In the genomic region with DNA sequence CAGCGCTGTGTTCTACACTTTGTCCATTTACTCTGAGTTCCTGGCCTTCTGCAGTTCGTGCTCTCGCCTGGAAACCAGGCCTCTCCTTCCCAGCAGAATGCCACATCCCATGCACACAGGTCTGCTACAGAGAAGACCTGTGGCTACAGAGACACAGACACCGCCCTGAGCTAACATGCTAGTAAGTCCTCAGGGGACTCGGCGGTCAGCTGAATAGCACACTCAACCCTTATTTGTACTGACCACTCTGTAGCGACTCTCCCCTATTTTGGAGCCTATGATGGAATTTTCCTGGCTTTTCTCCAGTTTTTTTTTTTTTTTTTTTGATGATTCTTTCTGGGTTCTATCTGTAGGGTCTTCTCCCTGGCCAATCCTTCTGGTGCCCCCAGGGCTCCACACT, we compare ENCODE assay signal across 18 cellular contexts. TPM values are rescaled to one million over a fixed set of nuclear protein-coding genes. Genes with fewer than 3 reads are reported as not detected.
DNase-seq lines count a peak whose midpoint lies in the region; ATAC-seq, FAIRE-seq and TF ChIP-seq lines count a peak whose summit lies in the region.
"Had no signal": no experiment of that assay in that cellular context is flagged by ENCODE, and none has a peak within 500 bp of the region (broad histone marks: within the 10 kb centered on the region; RNA-seq: fewer than 3 reads in every experiment).

No MANE protein-coding gene starts in this region.

- peaks cover 97% of the 10 kb centered on the region for H3K79me2 ChIP-seq in HepG2 (ENCODE audit: insufficient read depth, low read length)
- peaks cover 75% of the 10 kb centered on the region for H3K79me2 ChIP-seq in fibroblast of lung (ENCODE audit: control insufficient read depth, insufficient read depth, low read length)

- H3K27ac ChIP-seq in HepG2 (ENCODE audit: extremely low read length, insufficient read depth, low read length) (peak overlapping the region; percentile 12), right lobe of liver (no peak overlapping the region), fibroblast of lung (ENCODE audit: insufficient read depth, low read length) (peak overlapping the region; percentile 85)

- TF ChIP-seq EP300 in HepG2 (IDR thresholded peaks at IDR 0.05; ENCODE audit: low read depth in 2 of 2, low read length in 2 of 2) (no peak), HepG2 (CRISPR knock-in tag; IDR thresholded peaks at IDR 0.05; ENCODE audit: borderline replicate concordance) (no peak)

- peaks cover 100% of the 10 kb centered on the region for H3K4me1 ChIP-seq in HepG2 (ENCODE audit: insufficient read depth, low read length)
- peaks cover 0 to 37% (median 15%) of the 10 kb centered on the region in 4 donors for H3K4me1 ChIP-seq in right lobe of liver
- H3K4me1 ChIP-seq in fibroblast of lung (ENCODE audit: control insufficient read depth, extremely low read depth, insufficient read depth, low read length): peaks cover 47% of the 10 kb centered on the region

- TF ChIP-seq CTCF in HepG2 (CRISPR knock-in tag; IDR thresholded peaks at IDR 0.05) (no peak), right lobe of liver (IDR thresholded peaks at IDR 0.05) (no peak), fibroblast of lung (conservative IDR thresholded peaks at IDR 0.05 in 1 of 2, IDR thresholded peaks at IDR 0.05 in 1 of 2; ENCODE audit: low read depth in 1 of 2, low read length in 2 of 2) (no peak)

- BruUV-seq in HepG2 (replicated peaks; lab: Mats Ljungman, UMichigan): no TSS peak

- CTCF ChIA-PET in HepG2 (lab: Yijun Ruan, JAX; ENCODE audit: low intra/inter-chr PET ratio, low total read pairs): no interaction called here

- H3K9ac ChIP-seq in HepG2 (ENCODE audit: insufficient read depth, low read depth, low read length) (no peak overlapping the region), fibroblast of lung (ENCODE audit: insufficient read depth, low read length) (no peak overlapping the region)

- no peak for FAIRE-seq in HepG2 (lab: Jason Lieb, UNC)
- FAIRE-seq: urothelium cell line had no signal

- H3K9me3 ChIP-seq in HepG2 (ENCODE audit: low read length): no peaks in the 10 kb centered on the region
- H3K9me3 ChIP-seq in right lobe of liver: no peaks in the 10 kb centered on the region
- no peaks in the 10 kb centered on the region for H3K9me3 ChIP-seq in fibroblast of lung (ENCODE audit: control insufficient read depth, insufficient read depth, low read depth, low read length)

- TF ChIP-seq RAD21 in HepG2 (CRISPR knock-in tag; IDR thresholded peaks at IDR 0.05): no peak

- H3K4me3 ChIP-seq in HepG2 (replicated peaks in 1 of 3; ENCODE audit: insufficient read depth in 1 of 3, low read depth in 2 of 3, low read length in 3 of 3) (no peak overlapping the region), right lobe of liver (no peak overlapping the region), fibroblast of lung (replicated peaks in 1 of 4; ENCODE audit: control extremely low read depth in 1 of 4, insufficient read depth in 1 of 4, low read depth in 3 of 4, low read length in 4 of 4) (no peak overlapping the region)
- H3K4me3 ChIP-seq: GM23338 had no signal

- intact Hi-C loops in HepG2 (cut with micrococcal nuclease; ENCODE audit: unreplicated experiment) (no loop called here), right lobe of liver (cut with DNase I) (no loop called here), sciatic nerve (cut with DNase I) (no loop called here)

- no peak for ATAC-seq in HepG2
- ATAC-seq in right lobe of liver: no peak
- ATAC-seq in sciatic nerve: peak; percentile 57
- ATAC-seq in GM21619 (IDR thresholded peaks at IDR 0.05; ENCODE audit: unreplicated experiment): no peak
- ATAC-seq in GM21423 (IDR thresholded peaks at IDR 0.05; ENCODE audit: unreplicated experiment): no peak
- ATAC-seq: GM23338; naive thymus-derived CD8-positive, alpha-beta T cell had no signal

- no peak for DNase-seq in HepG2 (ENCODE audit: low spot score)
- DNase-seq in right lobe of liver: no peak
- no peak for DNase-seq in fibroblast of lung (ENCODE audit: low read depth in 2 of 2)
- DNase-seq in sciatic nerve (ENCODE audit: low spot score): no peak
- DNase-seq in NCI-H345 treated with DMSO at 0.1 percent for 48 hours (lab: John Stamatoyannopoulos, UW; ENCODE audit: unreplicated experiment): no peak
- DNase-seq in NCI-H82 (lab: John Stamatoyannopoulos, UW): no peak
- DNase-seq: activated CD4-positive, CD25-positive, alpha-beta regulatory T cell; amygdala; erythroblast; naive thymus-derived CD8-positive, alpha-beta T cell; NCI-H1930; NCI-H526 treated with DMSO at 0.1 percent for 48 hours; retina; stimulated activated CD4-positive, alpha-beta T cell treated with anti-CD3 and anti-CD28 coated beads, Interleukin-4, amount 100 ng/mL, for 24 hours had no signal

- H3K27me3 ChIP-seq in HepG2 (ENCODE audit: control insufficient read depth in 1 of 2, insufficient read depth in 2 of 2, low read length in 2 of 2): no peaks in the 10 kb centered on the region
- H3K27me3 ChIP-seq in right lobe of liver: no peaks in the 10 kb centered on the region
- no peaks in the 10 kb centered on the region for H3K27me3 ChIP-seq in fibroblast of lung (ENCODE audit: control insufficient read depth, insufficient read depth, low read length)

- H3K36me3 ChIP-seq in HepG2 (replicated peaks in 1 of 2; ENCODE audit: control insufficient read depth in 1 of 2, insufficient read depth in 2 of 2, low read length in 2 of 2) (peaks cover 0 to under 1% of the 10 kb centered on the region in 2 experiments; a peak in 1 of 5 replicates), right lobe of liver (no peaks in the 10 kb centered on the region), fibroblast of lung (ENCODE audit: control insufficient read depth, insufficient read depth, low read length) (no peaks in the 10 kb centered on the region)

- no peak for TF ChIP-seq POLR2A in HepG2 (IDR thresholded peaks at IDR 0.05; ENCODE audit: insufficient read depth in 1 of 2, low read depth in 2 of 2, low read length in 2 of 2)
- TF ChIP-seq POLR2A in right lobe of liver (IDR thresholded peaks at IDR 0.05): no peak

- POLR2A ChIA-PET in HepG2 (lab: Yijun Ruan, JAX): interaction anchor here (0.6 to 1.0 kb wide), 2 partner anchors 22 to 101 kb away, joined by 3 to 4 read pairs; no protein-coding TSS in a partner anchor

- H3K4me2 ChIP-seq in HepG2 (ENCODE audit: low read depth, low read length) (peak overlapping the region; percentile 45; the same call in 1 of the 2 replicates), fibroblast of lung (ENCODE audit: extremely low read depth, insufficient read depth, low read length) (no peak overlapping the region)
- H3K4me2 ChIP-seq: GM23338 had no signal

- WGBS in HepG2 (ENCODE audit: low lambda C conversion rate): 71% methylated on average over 7 of the region's 7 CpGs
- WGBS in right lobe of liver (ENCODE audit: insufficient coverage, low coverage, low lambda C conversion rate, missing lambda C conversion rate): 89% methylated on average over 4 of the region's 7 CpGs

- in situ Hi-C loops in HepG2 (cut with HindIII; ENCODE audit: extremely low pct_ligation_motif_present, low pct_unique_long_range_greater_than_20kb): no loop called here

- H4K20me1 ChIP-seq in HepG2 (ENCODE audit: insufficient read depth, low read length) (peaks cover 6% of the 10 kb centered on the region), fibroblast of lung (ENCODE audit: control insufficient read depth, extremely low read depth, insufficient read depth, low read length) (no peaks in the 10 kb centered on the region)

- H2AFZ ChIP-seq in HepG2 (ENCODE audit: low read length) (no peak overlapping the region), fibroblast of lung (ENCODE audit: low read length) (no peak overlapping the region)
- H2AFZ ChIP-seq: GM23338 had no signal

TF ChIP-seq in HepG2, 621 proteins besides CTCF, POLR2A, EP300 and RAD21 (continues in another document):
- 0 out of 2 replicates have a peak, but pooled peaks have one; percentile 26 for TF ChIP-seq RBFOX2 (IDR thresholded peaks at IDR 0.05; ENCODE audit: low read depth, low read length)

RNA-seq across cellular contexts. Expression of a gene that starts 12.8 kb away (rescaled TPM):
- 22.1 and 26.6 TPM in 2 replicates for total RNA-seq in HepG2 (2016; rRNA removed; fragmentation: Illumina TruSeq; extraction: Trizol)
- total RNA-seq in HepG2 (2016; cell fraction: cytosol; rRNA removed; fragmentation: Illumina TruSeq; extraction: Trizol; ENCODE audit: low read depth): 6.5 and 8.8 TPM in 2 replicates
- 21.4 and 26.4 TPM in 2 replicates for total RNA-seq in HepG2 (2016; cell fraction: insoluble cytoplasmic fraction; rRNA removed; fragmentation: Illumina TruSeq; extraction: Trizol)
- 14.1 and 14.5 TPM in 2 replicates for total RNA-seq in HepG2 (2016; cell fraction: membrane; rRNA removed; fragmentation: Illumina TruSeq; extraction: Trizol)
- total RNA-seq in HepG2 (2016; cell fraction: nucleus; rRNA removed; fragmentation: Illumina TruSeq; extraction: Trizol): 53.5 and 54.7 TPM in 2 replicates
- 39.0 and 41.1 TPM in 2 replicates for polyA plus RNA-seq in HepG2 (2011; rRNA removed)
- polyA plus RNA-seq in HepG2 (2011; cell fraction: cytosol; rRNA removed): 26.0 and 30.9 TPM in 2 replicates
- 36.5 and 47.2 TPM in 2 replicates for polyA plus RNA-seq in HepG2 (2011; cell fraction: nucleus; rRNA removed)
- polyA plus RNA-seq in HepG2 (2012): 22.8 and 35.4 TPM in 2 replicates
- polyA plus RNA-seq in HepG2 (2016; cell fraction: cytosol; fragmentation: Illumina TruSeq; extraction: Trizol; ENCODE audit: low read depth): 2.4 and 2.7 TPM in 2 replicates
- polyA plus RNA-seq in HepG2 (2016; cell fraction: insoluble cytoplasmic fraction; fragmentation: Illumina TruSeq; extraction: Trizol; ENCODE audit: low read depth): 31.2 and 35.1 TPM in 2 replicates
- 5.9 and 6.4 TPM in 2 replicates for polyA plus RNA-seq in HepG2 (2016; cell fraction: membrane; fragmentation: Illumina TruSeq; extraction: Trizol; ENCODE audit: low read depth)
- 43.3 and 43.6 TPM in 2 replicates for polyA plus RNA-seq in HepG2 (2016; cell fraction: nucleus; fragmentation: Illumina TruSeq; extraction: Trizol; ENCODE audit: insufficient read depth, low read depth)
- polyA minus RNA-seq in HepG2 (2011; rRNA and poly(A)+ RNA removed; ENCODE audit: low replicate concordance): 32.8 and 173 TPM in 2 replicates
- polyA minus RNA-seq in HepG2 (2011; cell fraction: cytosol; rRNA and poly(A)+ RNA removed): 58.1 and 61.3 TPM in 2 replicates
- polyA minus RNA-seq in HepG2 (2011; cell fraction: nucleus; rRNA and poly(A)+ RNA removed): 95.2 and 100 TPM in 2 replicates
- 10 to 100 TPM; 11.5 to 29.9 (median 18.2) TPM for total RNA-seq in right lobe of liver
- total RNA-seq in fibroblast of lung: 12.6 and 39.3 TPM in 2 replicates
- polyA plus RNA-seq in fibroblast of lung: 57.9 and 63.7 TPM in 2 replicates
- polyA plus RNA-seq in fibroblast of lung (2012): 37.1 and 49.5 TPM in 2 replicates
- polyA minus RNA-seq in fibroblast of lung (ENCODE audit: low replicate concordance): 96.9 and 155 TPM in 2 replicates
- 103 TPM for total RNA-seq in sciatic nerve

Comparison
In these comparisons a context has a peak if more than half of its experiments do, and no peak if none do; other contexts are left out.
1. H3K27ac ChIP-seq: peak in HepG2 (single experiment) and fibroblast of lung (single experiment); none in right lobe of liver (0 of 3).